ENCODE assay signal across 10 cellular contexts in genomic region chr22:30308518-30309230, GRCh38. TPM values are rescaled to one million over a fixed set of nuclear protein-coding genes. Genes with fewer than 3 reads are reported as not detected.
DNase-seq lines count a peak whose midpoint lies in the region; ATAC-seq lines count a peak whose summit lies in the region.
"Had no signal": no experiment of that assay in that cellular context is flagged by ENCODE, and none has a peak within 500 bp of the region (broad histone marks: within the 10 kb centered on the region; RNA-seq: fewer than 3 reads in every experiment).

No MANE protein-coding gene starts in this region.

- CTCF ChIA-PET in T-cell (lab: Charles Lee), result interaction anchor here (0.5 to 1.0 kb wide), 4 partner anchors 16 to 46 kb away, joined by 3 read pairs; no protein-coding TSS in a partner anchor

- H3K27ac Mint-ChIP-seq in T-cell (peak overlapping the region; percentile 98 to 99), immature natural killer cell (peak overlapping the region; percentile 73 to 97 (median 92))

- H3K4me1 Mint-ChIP-seq in T-cell (peaks cover 97 to 98% (median 97%) of the 10 kb centered on the region in 3 donors), immature natural killer cell (peaks cover 96 to 98% of the 10 kb centered on the region in 2 donors)

- DNase-seq in AG20443 (ENCODE audit: low spot score) (peak; percentile 43), GM19238 (ENCODE audit: insufficient read length, low spot score) (peak; percentile 51), T-cell (no peak), immature natural killer cell (no peak), SKM-1 (lab: John Stamatoyannopoulos, UW; ENCODE audit: unreplicated experiment) (no peak), NCI-H1436 treated with DMSO at 0.1 percent for 48 hours (lab: John Stamatoyannopoulos, UW) (no peak), SHP77 treated with DMSO at 0.1 percent for 48 hours (lab: John Stamatoyannopoulos, UW) (no peak)

- H3K36me3 Mint-ChIP-seq in T-cell (peaks cover 12% of the 10 kb centered on the region), immature natural killer cell (peaks cover 0 to 4% (median 0%) of the 10 kb centered on the region in 3 donors)

- no peaks in the 10 kb centered on the region for H3K27me3 Mint-ChIP-seq in T-cell
- no peaks in the 10 kb centered on the region for H3K27me3 Mint-ChIP-seq in immature natural killer cell (ENCODE audit: low read depth in 3 of 3)

- POLR2A ChIA-PET in T-cell (lab: Charles Lee), result interaction anchor here (0.7 kb wide), 2 partner anchors 16 to 20 kb away, joined by 3 read pairs; no protein-coding TSS in a partner anchor

- ATAC-seq in T-cell (replicated peaks in 1 of 4) (no peak), HG03097 (IDR thresholded peaks at IDR 0.05; ENCODE audit: low FRiP score, unreplicated experiment) (no peak)

- peak overlapping the region; percentile 49 to 73 (median 55) for H3K4me3 Mint-ChIP-seq in T-cell
- H3K4me3 Mint-ChIP-seq in immature natural killer cell, result peak overlapping the region; percentile 47 to 79 (median 74)

- H3K9me3 Mint-ChIP-seq in T-cell (no peaks in the 10 kb centered on the region), immature natural killer cell (no peaks in the 10 kb centered on the region)

RNA-seq across cellular contexts. Expression of gene TBC1D10A, which starts 18.1 kb away (rescaled TPM):
- 10 to 100 TPM; 56.2 to 84.3 (median 82.3) TPM for total RNA-seq in T-cell
- polyA plus RNA-seq in immature natural killer cell, result 10 to 100 TPM; 46.2 to 59.9 (median 49.2) TPM

RNA-seq across cellular contexts. Expression of gene CASTOR1, which starts 19.4 kb away (rescaled TPM):
- total RNA-seq in T-cell, result 10 to 100 TPM; 12.8 to 21.9 (median 16.1) TPM
- polyA plus RNA-seq in immature natural killer cell, result 10 to 100 TPM in 2 of 3 donors, 1 to 10 TPM in 1; 9.3 to 16.9 (median 11.8) TPM

RNA-seq across cellular contexts. Expression of gene OSM, which starts 42.0 kb away (rescaled TPM):
- total RNA-seq in T-cell, result 10 to 100 TPM in 2 of 5 donors, 1 to 10 TPM in 3; 5.9 to 16.5 (median 7.4) TPM
- 10 to 100 TPM in 2 of 3 donors, 1 to 10 TPM in 1; 7.5 to 22.3 (median 16.6) TPM for polyA plus RNA-seq in immature natural killer cell
- total RNA-seq: G401, HT1080 had no signal

RNA-seq across cellular contexts. Expression of gene SF3A1, which starts 48.0 kb away (rescaled TPM):
- 100 to 1,000 TPM; 272 to 323 (median 292) TPM for total RNA-seq in T-cell
- polyA plus RNA-seq in immature natural killer cell, result 100 to 1,000 TPM in 1 of 3 donors, 10 to 100 TPM in 2; 35.5 to 133 (median 69.6) TPM

RNA-seq across cellular contexts. Expression of gene CCDC157, which starts 48.1 kb away (rescaled TPM):
- 10 to 100 TPM in 1 of 5 donors, 1 to 10 TPM in 4; 4.6 to 10.9 (median 5.1) TPM for total RNA-seq in T-cell
- 1 to 10 TPM; 1.4 to 3.5 (median 1.9) TPM for polyA plus RNA-seq in immature natural killer cell

Comparison
In these comparisons a context has a peak if more than half of its experiments do, and no peak if none do; other contexts are left out.
1. DNase-seq: peak in AG20443 (single experiment) and GM19238 (single experiment); none in T-cell (0 of 34), immature natural killer cell (0 of 3), SKM-1 (single experiment), NCI-H1436 treated with DMSO at 0.1 percent for 48 hours (single experiment) and SHP77 treated with DMSO at 0.1 percent for 48 hours (single experiment).